Comparison of ENCODE assay signal across 15 cellular contexts in the genomic region with DNA sequence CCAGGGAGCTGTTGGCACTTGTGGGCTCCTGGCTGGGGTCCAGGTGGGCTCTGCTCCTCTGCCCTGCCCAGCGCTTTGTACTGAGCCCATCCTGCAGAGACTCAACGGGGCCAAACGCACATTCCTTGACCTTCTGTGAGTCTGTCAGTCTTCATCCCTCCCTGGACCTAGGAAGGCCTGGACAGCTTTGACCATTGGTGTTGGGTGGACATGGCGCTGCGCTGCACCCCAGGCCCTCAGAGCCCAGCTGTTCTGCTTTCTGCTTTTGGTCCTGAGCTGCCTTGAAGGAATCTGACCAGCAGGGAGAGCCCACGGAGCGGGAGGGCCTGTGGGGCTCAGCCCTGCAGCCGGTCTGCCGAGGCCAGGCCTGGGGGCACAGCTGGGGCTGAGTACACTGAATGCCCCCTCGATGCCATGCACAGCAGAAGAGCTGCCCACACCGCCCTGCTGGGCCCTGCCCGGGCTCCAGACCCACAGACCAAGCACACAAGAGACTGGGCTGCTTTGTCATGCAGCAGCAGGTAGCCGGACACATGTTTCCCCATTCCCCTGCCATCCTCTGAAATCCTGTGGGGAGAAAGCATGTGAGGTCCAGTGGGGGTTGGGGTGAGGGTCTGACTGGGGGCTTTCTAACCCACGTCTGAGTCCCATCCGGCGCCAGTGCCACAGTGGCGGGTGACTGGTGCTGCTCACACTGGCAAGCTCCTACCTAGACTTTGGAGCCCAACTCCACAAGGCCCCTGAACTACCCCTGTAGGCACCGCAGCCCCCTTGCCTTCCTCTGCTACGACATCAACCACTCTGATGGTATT. TPM values are rescaled to one million over a fixed set of nuclear protein-coding genes. Genes with fewer than 3 reads are reported as not detected.
DNase-seq lines count a peak whose midpoint lies in the region; ATAC-seq, FAIRE-seq and TF ChIP-seq lines count a peak whose summit lies in the region.
"Had no signal": no experiment of that assay in that cellular context is flagged by ENCODE, and none has a peak within 500 bp of the region (broad histone marks: within the 10 kb centered on the region; RNA-seq: fewer than 3 reads in every experiment).

No MANE protein-coding gene starts in this region.

- no peaks in the 10 kb centered on the region for H3K27me3 Mint-ChIP-seq in activated T-helper 17 cell treated with anti-CD3 and anti-CD28 coated beads, Interleukin-2, amount 50 U/mL, for 72 hours
- H3K27me3 Mint-ChIP-seq: activated CD4-positive, alpha-beta T cell treated with anti-CD3 and anti-CD28 coated beads, Interleukin-2, amount 10 ng/mL, durations not matched to agents 24 days and 14 days had no signal

- no peaks in the 10 kb centered on the region for H3K36me3 Mint-ChIP-seq in activated T-helper 17 cell treated with anti-CD3 and anti-CD28 coated beads, Interleukin-2, amount 50 U/mL, for 72 hours (ENCODE audit: low read depth)
- H3K36me3 Mint-ChIP-seq: immature natural killer cell had no signal

- FAIRE-seq in small intestine (lab: Jason Lieb, UNC), result no peak

- H3K27ac Mint-ChIP-seq in activated T-helper 17 cell treated with anti-CD3 and anti-CD28 coated beads, Interleukin-2, amount 50 U/mL, for 72 hours, result no peak overlapping the region
- H3K27ac Mint-ChIP-seq: activated CD4-positive, alpha-beta T cell treated with anti-CD3 and anti-CD28 coated beads, Interleukin-2, amount 10 ng/mL, durations not matched to agents 24 days and 14 days; effector memory CD8-positive, alpha-beta T cell; immature natural killer cell had no signal

- H3K27me3 ChIP-seq in right cardiac atrium (ENCODE audit: control insufficient read depth, insufficient read depth) (no peaks in the 10 kb centered on the region), PC-3 (ENCODE audit: low read length) (no peaks in the 10 kb centered on the region), small intestine (ENCODE audit: control insufficient read depth in 2 of 2, insufficient read depth in 2 of 2, low read length in 2 of 2) (no peaks in the 10 kb centered on the region)
- H3K27me3 ChIP-seq: Peyer's patch, uterus had no signal

- H3K4me3 ChIP-seq in right cardiac atrium (ENCODE audit: low read length) (no peak overlapping the region), PC-3 (ENCODE audit: low read length) (no peak overlapping the region), fibroblast of mammary gland (ENCODE audit: control insufficient read depth, low read depth, low read length) (no peak overlapping the region), small intestine (ENCODE audit: low read depth in 1 of 2, low read length in 2 of 2) (no peak overlapping the region)
- H3K4me3 ChIP-seq: Peyer's patch, uterus had no signal

- CTCF ChIA-PET in PC-3 (lab: Charles Lee), result interaction anchor here (0.6 kb wide), 1 partner anchor 39 kb away, joined by 3 read pairs; no protein-coding TSS in a partner anchor

- TF ChIP-seq CTCF in PC-3 (conservative IDR thresholded peaks at IDR 0.05; ENCODE audit: low read depth, low read length) (peak; percentile 31; the same call in 1 of the 2 replicates), fibroblast of mammary gland (conservative IDR thresholded peaks at IDR 0.05; ENCODE audit: control insufficient read depth, insufficient read depth, low read depth, low read length) (peak; percentile 21)

- POLR2A ChIA-PET in PC-3 (lab: Charles Lee; ENCODE audit: unreplicated experiment), result no interaction called here

- H3K9me3 ChIP-seq in right cardiac atrium (ENCODE audit: control insufficient read depth, low read length), result no peaks in the 10 kb centered on the region
- no peaks in the 10 kb centered on the region for H3K9me3 ChIP-seq in PC-3 (ENCODE audit: low read length)
- no peaks in the 10 kb centered on the region for H3K9me3 ChIP-seq in small intestine (ENCODE audit: control insufficient read depth, low read depth)
- H3K9me3 ChIP-seq: Peyer's patch, uterus had no signal

- H4K20me1 ChIP-seq in PC-3 (ENCODE audit: low read length), result no peaks in the 10 kb centered on the region

- no peak overlapping the region for H2AFZ ChIP-seq in PC-3 (ENCODE audit: low read length)

- H3K27ac ChIP-seq in right cardiac atrium (ENCODE audit: low read length) (no peak overlapping the region), PC-3 (ENCODE audit: low read length) (no peak overlapping the region), small intestine (ENCODE audit: low read depth in 1 of 2, low read length in 1 of 2) (no peak overlapping the region)
- H3K27ac ChIP-seq: Peyer's patch, uterus had no signal

- BruUV-seq in PC-3 (replicated peaks; lab: Mats Ljungman, UMichigan), result no TSS peak

- H3K4me2 ChIP-seq in PC-3 (ENCODE audit: low read length), result no peak overlapping the region

- no peaks in the 10 kb centered on the region for H3K79me2 ChIP-seq in PC-3 (ENCODE audit: low read length)

- H3K4me1 Mint-ChIP-seq in activated T-helper 17 cell treated with anti-CD3 and anti-CD28 coated beads, Interleukin-2, amount 50 U/mL, for 72 hours, result no peaks in the 10 kb centered on the region
- H3K4me1 Mint-ChIP-seq: activated CD4-positive, alpha-beta T cell treated with anti-CD3 and anti-CD28 coated beads, Interleukin-2, amount 10 ng/mL, durations not matched to agents 24 days and 14 days; immature natural killer cell had no signal

- H3F3A ChIP-seq in PC-3 (ENCODE audit: low read length, unreplicated experiment), result no peaks in the 10 kb centered on the region

- no peak for DNase-seq in Right ventricle myocardium superior
- DNase-seq in right cardiac atrium, result no peak
- no peak for DNase-seq in PC-3
- DNase-seq in fibroblast of mammary gland (ENCODE audit: low read depth), result peak; percentile 3
- peak; percentile 48 for DNase-seq in small intestine
- no peak for DNase-seq in COLO829 (ENCODE audit: low spot score)
- DNase-seq: activated CD4-positive, alpha-beta T cell treated with anti-CD3 and anti-CD28 coated beads, Interleukin-2, amount 10 ng/mL, durations not matched to agents 24 days and 14 days; activated naive CD4-positive, alpha-beta T cell treated with Interleukin-2 at 50 U/mL for 16 hours; effector memory CD8-positive, alpha-beta T cell; immature natural killer cell; NCI-H1105; Peyer's patch; uterus had no signal

- H3K9me3 Mint-ChIP-seq in activated T-helper 17 cell treated with anti-CD3 and anti-CD28 coated beads, Interleukin-2, amount 50 U/mL, for 72 hours, result no peaks in the 10 kb centered on the region
- H3K9me3 Mint-ChIP-seq: activated CD4-positive, alpha-beta T cell treated with anti-CD3 and anti-CD28 coated beads, Interleukin-2, amount 10 ng/mL, durations not matched to agents 24 days and 14 days; effector memory CD8-positive, alpha-beta T cell; immature natural killer cell had no signal

- peak; percentile 26 for ATAC-seq in Right ventricle myocardium superior (ENCODE audit: poor library complexity)
- no peak for ATAC-seq in right cardiac atrium
- peak; percentile 49 for ATAC-seq in PC-3
- no peak for ATAC-seq in activated T-helper 17 cell treated with anti-CD3 and anti-CD28 coated beads, Interleukin-2, amount 50 U/mL, for 72 hours (replicated peaks)
- ATAC-seq in HG03354 (IDR thresholded peaks at IDR 0.05; ENCODE audit: poor library complexity, severe bottlenecking, unreplicated experiment), result no peak
- ATAC-seq: effector memory CD8-positive, alpha-beta T cell had no signal

- H3K4me1 ChIP-seq in right cardiac atrium (ENCODE audit: control insufficient read depth, insufficient read depth, low read length), result no peaks in the 10 kb centered on the region
- no peaks in the 10 kb centered on the region for H3K4me1 ChIP-seq in PC-3 (ENCODE audit: insufficient read depth, low read length)
- no peaks in the 10 kb centered on the region for H3K4me1 ChIP-seq in small intestine (ENCODE audit: control insufficient read depth in 2 of 2, insufficient read depth in 1 of 2, low read depth in 1 of 2, low read length in 1 of 2)
- H3K4me1 ChIP-seq: Peyer's patch, uterus had no signal

- H3K9ac ChIP-seq in PC-3 (ENCODE audit: low read length), result no peak overlapping the region

- no peak overlapping the region for H3K4me3 Mint-ChIP-seq in activated T-helper 17 cell treated with anti-CD3 and anti-CD28 coated beads, Interleukin-2, amount 50 U/mL, for 72 hours
- H3K4me3 Mint-ChIP-seq: activated CD4-positive, alpha-beta T cell treated with anti-CD3 and anti-CD28 coated beads, Interleukin-2, amount 10 ng/mL, durations not matched to agents 24 days and 14 days; effector memory CD8-positive, alpha-beta T cell; immature natural killer cell had no signal

- WGBS in right cardiac atrium, result 71% methylated on average over 19 of the region's 19 CpGs
- WGBS in small intestine, 3 donors, result 63 to 79% (median 70%) methylated on average over 19 of the region's 19 CpGs

- H3K9me2 ChIP-seq in PC-3 (replicated peaks; ENCODE audit: low read length), result no peaks in the 10 kb centered on the region

- intact Hi-C loops in Right ventricle myocardium superior (cut with DNase I) (no loop called here), right cardiac atrium (cut with DNase I) (no loop called here), PC-3 (cut with micrococcal nuclease) (no loop called here)

- H3K36me3 ChIP-seq in PC-3 (ENCODE audit: low read depth, low read length), result no peaks in the 10 kb centered on the region
- no peaks in the 10 kb centered on the region for H3K36me3 ChIP-seq in small intestine (ENCODE audit: control insufficient read depth in 2 of 2, insufficient read depth in 2 of 2, low read length in 2 of 2)
- H3K36me3 ChIP-seq: Peyer's patch, uterus had no signal

RNA-seq across cellular contexts. Expression of a gene that starts 24.1 kb away (rescaled TPM):
- total RNA-seq in Right ventricle myocardium superior, result 0.30 TPM
- under 1 TPM; 0.22 to 0.83 (median 0.39) TPM for total RNA-seq in right cardiac atrium
- 0.54 TPM for polyA plus RNA-seq in right cardiac atrium
- total RNA-seq in PC-3 (2014; rRNA removed), result not detected in 2 replicates
- 1 to 10 TPM in 1 of 3 donors, not detected in 2; 1.2 TPM for polyA plus RNA-seq in small intestine
- under 1 TPM; 0.32 to 0.77 TPM for total RNA-seq in activated T-helper 17 cell treated with anti-CD3 and anti-CD28 coated beads, Interleukin-2, amount 50 U/mL, for 72 hours
- total RNA-seq: activated CD4-positive, alpha-beta T cell treated with anti-CD3 and anti-CD28 coated beads, Interleukin-2, amount 10 ng/mL, durations not matched to agents 24 days and 14 days had no signal

RNA-seq across cellular contexts. Expression of a gene that starts 43.4 kb away (rescaled TPM):
- 39.2 TPM for total RNA-seq in Right ventricle myocardium superior
- total RNA-seq in right cardiac atrium, result 10 to 100 TPM; 49.1 to 64.7 (median 55.7) TPM
- polyA plus RNA-seq in right cardiac atrium, result 34.2 TPM
- total RNA-seq in PC-3 (2014; rRNA removed), result 24.6 and 26.8 TPM in 2 replicates
- 10 to 100 TPM in 2 of 3 donors, 1 to 10 TPM in 1; 3.8 to 18.2 (median 10.5) TPM for polyA plus RNA-seq in small intestine
- total RNA-seq in activated T-helper 17 cell treated with anti-CD3 and anti-CD28 coated beads, Interleukin-2, amount 50 U/mL, for 72 hours, result 10 to 100 TPM; 23.4 to 59.7 TPM

RNA-seq across cellular contexts. Expression of a gene that starts 58.0 kb away (rescaled TPM):
- 21.9 TPM for total RNA-seq in Right ventricle myocardium superior
- total RNA-seq in right cardiac atrium, result 10 to 100 TPM; 23.1 to 32.0 (median 29.7) TPM
- polyA plus RNA-seq in right cardiac atrium, result 23.1 TPM
- 58.9 and 62.1 TPM in 2 replicates for total RNA-seq in PC-3 (2014; rRNA removed)
- 10 to 100 TPM; 30.5 to 38.5 (median 36.0) TPM for polyA plus RNA-seq in small intestine
- 100 to 1,000 TPM in 1 of 2 donors, 10 to 100 TPM in 1; 71.7 to 110 TPM for total RNA-seq in activated T-helper 17 cell treated with anti-CD3 and anti-CD28 coated beads, Interleukin-2, amount 50 U/mL, for 72 hours

RNA-seq across cellular contexts. Expression of a gene that starts 59.1 kb away (rescaled TPM):
- total RNA-seq in Right ventricle myocardium superior (32.7 TPM), right cardiac atrium (10 to 100 TPM; 32.5 to 46.8 (median 39.5) TPM), PC-3 (2014; rRNA removed) (356 and 411 TPM in 2 replicates)
- polyA plus RNA-seq in right cardiac atrium (33.3 TPM), small intestine (100 to 1,000 TPM in 1 of 3 donors, 10 to 100 TPM in 2; 61.5 to 184 (median 85.7) TPM)
- 100 to 1,000 TPM; 187 to 421 TPM for total RNA-seq in activated T-helper 17 cell treated with anti-CD3 and anti-CD28 coated beads, Interleukin-2, amount 50 U/mL, for 72 hours

Comparison
In these comparisons a context has a peak if more than half of its experiments do, and no peak if none do; other contexts are left out.
1. ATAC-seq: peak in Right ventricle myocardium superior (single experiment) and PC-3 (single experiment); none in right cardiac atrium (0 of 2), activated T-helper 17 cell treated with anti-CD3 and anti-CD28 coated beads, Interleukin-2, amount 50 U/mL, for 72 hours (single experiment) and HG03354 (single experiment).
2. DNase-seq: peak in fibroblast of mammary gland (single experiment) and small intestine (single experiment); none in Right ventricle myocardium superior (single experiment), right cardiac atrium (0 of 3), PC-3 (single experiment) and COLO829 (single experiment).